11 cellular contexts compared by ENCODE assay signal in the genomic region with DNA sequence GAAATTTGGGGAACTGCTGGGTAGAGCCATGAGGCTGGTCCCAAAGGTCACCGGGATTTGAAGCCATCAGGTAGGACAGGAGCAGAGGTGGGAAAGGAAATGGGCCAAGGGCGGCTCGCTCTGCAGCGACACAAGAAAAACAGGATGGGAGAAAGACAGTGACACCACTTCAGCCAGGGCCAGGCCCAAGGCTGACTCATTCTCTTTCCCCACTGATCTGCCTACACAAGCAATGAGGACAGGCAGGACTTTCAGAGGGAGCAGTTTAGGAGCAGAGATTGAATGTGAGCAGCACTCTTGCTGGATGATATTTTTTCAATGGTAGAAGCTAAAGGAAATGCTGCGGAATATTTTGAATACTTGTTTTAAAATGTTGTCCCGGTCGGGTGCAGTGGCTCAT. TPM values are rescaled to one million over a fixed set of nuclear protein-coding genes. Genes with fewer than 3 reads are reported as not detected.
DNase-seq lines count a peak whose midpoint lies in the region; ATAC-seq and TF ChIP-seq lines count a peak whose summit lies in the region.
"Had no signal": no experiment of that assay in that cellular context is flagged by ENCODE, and none has a peak within 500 bp of the region (broad histone marks: within the 10 kb centered on the region; RNA-seq: fewer than 3 reads in every experiment).

No MANE protein-coding gene starts in this region.

- in situ Hi-C loops in brain microvascular endothelial cell (cut with HindIII; ENCODE audit: low pct_ligation_motif_present, low sequenced_read_pairs) = no loop called here

- no peaks in the 10 kb centered on the region for H3K27me3 ChIP-seq in brain microvascular endothelial cell (replicated peaks)

- H3K27ac ChIP-seq in brain microvascular endothelial cell = peak overlapping the region; percentile 71

- H3K36me3 ChIP-seq in brain microvascular endothelial cell (replicated peaks) = no peaks in the 10 kb centered on the region

- peak; percentile 63 for DNase-seq in AG20443 (ENCODE audit: low spot score)
- peak; percentile 52 for DNase-seq in HPDE6-E6E7 (ENCODE audit: extremely low spot score)
- peak; percentile 72 for DNase-seq in brain microvascular endothelial cell
- DNase-seq in lung microvascular endothelial cell (ENCODE audit: low read depth in 2 of 2) = peak; percentile 70 to 88
- no peak for DNase-seq in T-helper 9 cell
- DNase-seq in epidermal melanocyte (ENCODE audit: insufficient read length, low spot score) = no peak
- DNase-seq: central memory CD4-positive, alpha-beta T cell; NCI-H774; small intestine had no signal

- ATAC-seq in GM18519 (IDR thresholded peaks at IDR 0.05; ENCODE audit: low FRiP score, unreplicated experiment) (no peak), GM21390 (IDR thresholded peaks at IDR 0.05; ENCODE audit: unreplicated experiment) (no peak)

- TF ChIP-seq CTCF in brain microvascular endothelial cell (IDR thresholded peaks at IDR 0.05; ENCODE audit: low read depth, low read length, missing control alignments) = no peak

- H3K4me3 ChIP-seq in brain microvascular endothelial cell (ENCODE audit: low read depth, low read length) = no peak overlapping the region

RNA-seq across cellular contexts. Expression of gene RUFY1, which starts 3.5 kb away (rescaled TPM):
- 27.5 and 62.9 TPM in 2 replicates for total RNA-seq in lung microvascular endothelial cell

Comparison
In these comparisons a context has a peak if more than half of its experiments do, and no peak if none do; other contexts are left out.
1. DNase-seq: peak in AG20443 (single experiment), HPDE6-E6E7 (single experiment), brain microvascular endothelial cell (single experiment) and lung microvascular endothelial cell (2 of 2); none in T-helper 9 cell (single experiment) and epidermal melanocyte (single experiment).